9 cellular contexts compared by ENCODE assay signal in the genomic region with DNA sequence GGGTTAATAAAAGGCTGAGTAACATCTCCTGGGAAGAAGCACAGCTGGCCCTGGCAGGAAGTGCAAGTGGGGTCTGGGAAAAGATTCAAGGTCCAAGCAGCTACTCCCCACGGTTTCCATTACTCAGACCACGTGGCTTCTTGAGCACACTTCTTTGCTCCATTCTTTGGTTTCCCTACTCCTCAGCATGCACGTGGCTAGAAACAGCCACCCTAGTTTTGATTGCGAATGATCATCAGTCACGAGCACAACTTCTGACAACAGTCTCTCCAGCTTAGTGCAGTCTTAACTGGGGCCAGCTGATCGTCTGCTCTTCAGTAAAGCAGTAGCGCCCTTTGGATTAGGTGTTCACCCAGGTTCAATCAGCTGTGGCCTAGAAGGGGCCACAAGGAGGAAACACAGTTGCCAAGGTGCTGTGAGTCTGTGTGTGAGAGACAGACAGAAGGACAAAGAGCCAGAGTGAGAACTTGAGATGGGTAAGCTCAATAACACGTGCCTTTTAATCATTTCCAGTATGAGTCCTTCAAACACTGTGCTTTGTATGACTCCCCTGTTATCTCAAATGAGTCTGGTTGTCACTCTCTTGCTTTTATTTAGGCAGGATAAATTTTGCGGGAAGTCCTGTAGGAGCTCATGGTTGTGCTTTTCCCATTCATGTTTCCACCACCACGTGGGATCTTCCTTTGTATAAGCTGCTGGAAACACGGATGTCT. TPM values are rescaled to one million over a fixed set of nuclear protein-coding genes. Genes with fewer than 3 reads are reported as not detected.
DNase-seq lines count a peak whose midpoint lies in the region; FAIRE-seq and TF ChIP-seq lines count a peak whose summit lies in the region.
"Had no signal": no experiment of that assay in that cellular context is flagged by ENCODE, and none has a peak within 500 bp of the region (broad histone marks: within the 10 kb centered on the region; RNA-seq: fewer than 3 reads in every experiment).

No MANE protein-coding gene starts in this region.

- DNase-seq in DMS 273 (lab: John Stamatoyannopoulos, UW; ENCODE audit: unreplicated experiment), result peak; percentile 17
- no peak for DNase-seq in DMS 273 treated with DMSO at 0.1 percent for 48 hours (lab: John Stamatoyannopoulos, UW)
- DNase-seq in astrocyte (ENCODE audit: low read depth), result peak; percentile 79
- no peak for DNase-seq in NCI-H2227 (lab: John Stamatoyannopoulos, UW; ENCODE audit: unreplicated experiment)
- no peak for DNase-seq in CD14-positive monocyte (ENCODE audit: low spot score)
- DNase-seq in KG1 (lab: John Stamatoyannopoulos, UW), result no peak
- DNase-seq: 8988T had no signal

- TF ChIP-seq CTCF in astrocyte (IDR thresholded peaks at IDR 0.05; ENCODE audit: insufficient read depth, low read depth, low read length) (no peak), CD14-positive monocyte (IDR thresholded peaks at IDR 0.05) (no peak)

- peak overlapping the region; percentile 85 for H3K4me2 ChIP-seq in astrocyte (ENCODE audit: low read length)

- peak; percentile 62 for FAIRE-seq in astrocyte (lab: Jason Lieb, UNC)

- H4K20me1 ChIP-seq in astrocyte (ENCODE audit: insufficient read depth, low read length), result peaks cover 19% of the 10 kb centered on the region

- H3K4me3 ChIP-seq in astrocyte (ENCODE audit: insufficient read depth, low read depth, low read length), result no peak overlapping the region
- peak overlapping the region; percentile 81; the same call in 1 of the 2 replicates for H3K4me3 ChIP-seq in iPS-18c (ENCODE audit: insufficient read depth, low read depth, low read length)
- H3K4me3 ChIP-seq in stomach smooth muscle (ENCODE audit: low read length in 2 of 2), result peak overlapping the region in 1 of 2 donors; percentile 87

- peak overlapping the region; percentile 35 for H2AFZ ChIP-seq in astrocyte (ENCODE audit: low read depth, low read length)

- H3K27me3 ChIP-seq in astrocyte (ENCODE audit: insufficient read depth, low read length) (no peaks in the 10 kb centered on the region), stomach smooth muscle (ENCODE audit: control insufficient read depth in 1 of 2, insufficient read depth in 2 of 2, low read length in 2 of 2) (no peaks in the 10 kb centered on the region)

- H3K36me3 Mint-ChIP-seq in astrocyte (ENCODE audit: low read depth, unreplicated experiment), result peaks cover 13% of the 10 kb centered on the region
- H3K36me3 Mint-ChIP-seq in CD14-positive monocyte, result peaks cover 0 to 2% of the 10 kb centered on the region in 2 donors

- peaks cover 8% of the 10 kb centered on the region for H3K36me3 ChIP-seq in astrocyte (ENCODE audit: insufficient read depth, low read length)
- H3K36me3 ChIP-seq in stomach smooth muscle (ENCODE audit: control insufficient read depth in 2 of 2, insufficient read depth in 2 of 2, low read length in 2 of 2), result peaks cover 3 to 6% of the 10 kb centered on the region in 2 donors

- intact Hi-C loops in CD14-positive monocyte (cut with micrococcal nuclease), result no loop called here

- H3K79me2 ChIP-seq in astrocyte (ENCODE audit: insufficient read depth, low read length), result peaks cover 35% of the 10 kb centered on the region

- H3K9me3 Mint-ChIP-seq in astrocyte (ENCODE audit: unreplicated experiment), result peaks cover 15% of the 10 kb centered on the region
- H3K9me3 Mint-ChIP-seq in CD14-positive monocyte, result peaks cover 0 to 8% (median 7%) of the 10 kb centered on the region in 7 donors

- H3K4me3 Mint-ChIP-seq in astrocyte (ENCODE audit: unreplicated experiment), result peak overlapping the region; percentile 69
- peak overlapping the region in 1 of 2 donors; percentile 64 for H3K4me3 Mint-ChIP-seq in CD14-positive monocyte

- no peaks in the 10 kb centered on the region for H3K27me3 Mint-ChIP-seq in astrocyte (ENCODE audit: low read depth, unreplicated experiment)
- H3K27me3 Mint-ChIP-seq in CD14-positive monocyte (ENCODE audit: low read depth in 3 of 3), result peaks cover 43 to 67% (median 44%) of the 10 kb centered on the region in 3 donors

- H3K4me1 ChIP-seq in astrocyte (ENCODE audit: insufficient read depth, low read length) (peaks cover 11% of the 10 kb centered on the region), stomach smooth muscle (ENCODE audit: control insufficient read depth, insufficient read depth, low read length) (peaks cover 31% of the 10 kb centered on the region)

- H3K9ac ChIP-seq in astrocyte (ENCODE audit: low read length) (no peak overlapping the region), stomach smooth muscle (ENCODE audit: low read length in 2 of 2) (peak overlapping the region; percentile 78 to 92)

- peak overlapping the region; percentile 95 for H3K27ac ChIP-seq in astrocyte (ENCODE audit: low read depth, low read length)
- peak overlapping the region; percentile 96 for H3K27ac ChIP-seq in stomach smooth muscle (ENCODE audit: low read length)

- H3K4me1 Mint-ChIP-seq in astrocyte (ENCODE audit: low read depth, unreplicated experiment) (peaks cover 24% of the 10 kb centered on the region), CD14-positive monocyte (peaks cover 1% of the 10 kb centered on the region)

- H3K9me3 ChIP-seq in astrocyte (ENCODE audit: insufficient read depth, low read depth, low read length) (no peaks in the 10 kb centered on the region), iPS-18c (ENCODE audit: control insufficient read depth, insufficient read depth, low read length) (no peaks in the 10 kb centered on the region), stomach smooth muscle (ENCODE audit: control insufficient read depth in 2 of 2, low read length in 2 of 2) (no peaks in the 10 kb centered on the region)

- H3K27ac Mint-ChIP-seq in astrocyte (ENCODE audit: unreplicated experiment) (peak overlapping the region; percentile 90), CD14-positive monocyte (no peak overlapping the region)

RNA-seq across cellular contexts. Expression of a gene that starts 1.0 kb away (rescaled TPM):
- 106 TPM in 2 replicates for total RNA-seq in astrocyte
- polyA plus RNA-seq in CD14-positive monocyte, result not detected

Comparison
In these comparisons a context has a peak if more than half of its experiments do, and no peak if none do; other contexts are left out.
1. DNase-seq: peak in DMS 273 (single experiment) and astrocyte (single experiment); none in DMS 273 treated with DMSO at 0.1 percent for 48 hours (single experiment), NCI-H2227 (single experiment), CD14-positive monocyte (single experiment) and KG1 (single experiment).